ENCODE assay signal across 25 cellular contexts in the genomic region with DNA sequence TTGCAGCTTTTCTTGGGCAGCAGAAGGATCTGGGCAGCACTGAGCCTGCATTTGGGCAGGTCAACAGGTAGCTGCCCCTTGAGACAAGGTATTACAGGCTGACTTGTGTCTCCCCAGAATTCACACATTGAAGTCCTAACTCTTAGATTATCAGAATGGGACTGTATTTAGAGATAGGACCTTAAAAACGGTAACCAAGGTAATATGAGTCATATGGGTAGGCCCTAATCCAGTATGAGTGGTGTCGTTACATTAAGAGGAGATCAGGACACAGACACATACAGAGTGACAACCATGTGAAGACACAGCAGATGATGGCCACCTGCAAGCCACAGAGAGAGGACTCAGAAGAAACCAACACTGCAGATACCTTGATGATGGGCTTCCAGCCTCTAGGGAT. TPM values are rescaled to one million over a fixed set of nuclear protein-coding genes. Genes with fewer than 3 reads are reported as not detected.
"Had no signal": no experiment of that assay in that cellular context is flagged by ENCODE, and none has a peak within 500 bp of the region (broad histone marks: within the 10 kb centered on the region; RNA-seq: fewer than 3 reads in every experiment).

No MANE protein-coding gene starts in this region.

- H3K36me3 ChIP-seq: adrenal gland had no signal

- DNase-seq: activated B cell treated with CpG ODN at 0.5 μM for 24 hours; activated CD4-positive, alpha-beta memory T cell treated with anti-CD3 and anti-CD28 coated beads, Interleukin-2, amount 10 ng/mL, durations not matched to agents 7 days and 5 days; activated CD4-positive, alpha-beta T cell treated with anti-CD3 and anti-CD28 coated beads for 1 hour; activated CD4-positive, alpha-beta T cell treated with anti-CD3 and anti-CD28 coated beads, Interleukin-2, amount 50 U/mL, for 1 hour; activated gamma-delta T cell; activated naive CD4-positive, alpha-beta T cell treated with anti-CD3 and anti-CD28 coated beads for 36 hours; activated T-cell treated with anti-CD3 and anti-CD28 coated beads for 4 hours; activated T-cell treated with anti-CD3 and anti-CD28 coated beads, Interleukin-2, amount 50 U/mL, for 48 hours; anterior cingulate cortex; caudate nucleus; NCI-H1092; NCI-H1417; NCI-H1694; NCI-H2029; NCI-H2107; NCI-H2171 treated with DMSO at 0.1 percent for 48 hours; NCI-H345; NCI-H510A; PC-9; SHP77 treated with DMSO at 0.1 percent for 48 hours had no signal

- H2AFZ ChIP-seq: PC-9 had no signal

- H3K9ac ChIP-seq: KMS-11 had no signal

- ATAC-seq: activated T-helper 17 cell treated with anti-CD3 and anti-CD28 coated beads, Interleukin-2, amount 50 U/mL, for 72 hours had no signal

- H3K9me3 ChIP-seq: adrenal gland had no signal

- H3K27ac ChIP-seq: adrenal gland, KMS-11, PC-9 had no signal

- H3K4me2 ChIP-seq: KMS-11, PC-9 had no signal

- H3K27me3 ChIP-seq: adrenal gland had no signal

- H3K4me3 ChIP-seq: adrenal gland, PC-9 had no signal

RNA-seq across cellular contexts. Expression of a gene that starts 3.2 kb away (rescaled TPM):
- total RNA-seq: activated B cell treated with CpG ODN at 0.5 μM for 24 hours; activated CD4-positive, alpha-beta memory T cell treated with anti-CD3 and anti-CD28 coated beads, Interleukin-2, amount 10 ng/mL, durations not matched to agents 7 days and 5 days; activated CD8-positive, alpha-beta memory T cell treated with anti-CD3 and anti-CD28 coated beads for 36 hours; activated naive CD4-positive, alpha-beta T cell treated with anti-CD3 and anti-CD28 coated beads for 36 hours; activated T-helper 17 cell treated with anti-CD3 and anti-CD28 coated beads, Interleukin-2, amount 50 U/mL, for 72 hours; MCF 10A had no signal

RNA-seq across cellular contexts. Expression of a gene that starts 54.9 kb away (rescaled TPM):
- total RNA-seq: activated CD4-positive, alpha-beta memory T cell treated with anti-CD3 and anti-CD28 coated beads, Interleukin-2, amount 10 ng/mL, durations not matched to agents 7 days and 5 days; activated naive CD4-positive, alpha-beta T cell treated with anti-CD3 and anti-CD28 coated beads for 36 hours; activated T-helper 17 cell treated with anti-CD3 and anti-CD28 coated beads, Interleukin-2, amount 50 U/mL, for 72 hours had no signal
